ENCODE assay signal across 17 cellular contexts in the genomic region with DNA sequence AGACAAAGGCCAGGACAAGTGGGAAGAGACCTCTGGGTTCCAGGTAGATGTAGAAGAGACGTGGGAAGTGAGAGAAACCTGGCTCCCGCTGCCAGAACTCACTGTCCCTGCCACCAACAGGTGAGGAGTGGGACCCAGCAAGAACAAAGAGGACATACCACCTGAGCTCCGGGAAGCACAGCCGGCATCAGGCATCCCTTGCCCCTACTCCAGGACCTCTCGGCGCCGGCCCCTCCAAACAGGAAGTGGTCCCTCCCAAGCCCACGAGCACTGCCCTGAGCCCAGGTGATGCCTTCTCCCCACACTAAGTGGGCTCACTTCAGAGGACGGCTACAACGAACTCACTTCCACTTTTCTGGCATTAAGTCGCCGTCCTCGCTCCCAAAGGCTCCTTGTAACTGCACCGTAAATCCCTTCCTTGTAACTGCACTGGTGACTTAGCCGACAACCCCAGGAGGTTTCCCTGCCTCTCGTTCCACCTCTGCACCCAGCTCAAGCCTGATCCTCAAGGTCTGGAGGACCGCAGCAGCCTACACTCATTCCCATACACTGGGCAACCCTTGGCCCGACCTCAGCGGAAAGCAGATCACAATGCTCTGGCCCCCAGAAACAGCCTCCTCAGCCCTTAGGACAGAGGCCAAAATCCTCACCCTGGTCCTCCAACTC. TPM values are rescaled to one million over a fixed set of nuclear protein-coding genes. Genes with fewer than 3 reads are reported as not detected.
A peak's percentile ranks its signal among the peaks of the same experiment; 100 is the strongest.
DNase-seq lines count a peak whose midpoint lies in the region; ATAC-seq and TF ChIP-seq lines count a peak whose summit lies in the region.
"Had no signal": no experiment of that assay in that cellular context is flagged by ENCODE, and none has a peak within 500 bp of the region (broad histone marks: within the 10 kb centered on the region; RNA-seq: fewer than 3 reads in every experiment).

No MANE protein-coding gene starts in this region.

- peak overlapping the region; percentile 6 for H3K27ac Mint-ChIP-seq in endodermal cell
- H3K27ac Mint-ChIP-seq: CD4-positive, alpha-beta T cell; GM23338 had no signal

- DNase-seq in Right ventricle myocardium inferior (ENCODE audit: missing footprints) (peak; percentile 62), left ventricle myocardium inferior (no peak), endodermal cell (no peak), osteoblast (ENCODE audit: insufficient read length, low spot score, missing footprints) (peak; percentile 48), upper lobe of right lung (no peak), NCI-H226 (no peak), mucosa of gallbladder (ENCODE audit: low spot score) (no peak)
- DNase-seq in activated CD4-positive, alpha-beta T cell treated with anti-CD3 and anti-CD28 coated beads, Interleukin-2, amount 50 U/mL, for 1 hour, result no peak
- DNase-seq: AML-193; Caco-2; CD4-positive, alpha-beta T cell; GDM1 had no signal

- no peaks in the 10 kb centered on the region for H3K27me3 Mint-ChIP-seq in endodermal cell (ENCODE audit: insufficient read depth)
- H3K27me3 Mint-ChIP-seq: CD4-positive, alpha-beta T cell had no signal

- ATAC-seq in Right ventricle myocardium inferior, result no peak
- ATAC-seq in upper lobe of right lung, result peak; percentile 16
- ATAC-seq: A549 had no signal

- H3K4me3 ChIP-seq in left ventricle myocardium inferior (no peak overlapping the region), endodermal cell (ENCODE audit: low read length) (no peak overlapping the region), osteoblast (ENCODE audit: insufficient read depth, low read length) (no peak overlapping the region), upper lobe of right lung (no peak overlapping the region)
- H3K4me3 ChIP-seq: A549, GM23338, HAP-1 had no signal

- no peaks in the 10 kb centered on the region for H3K4me1 ChIP-seq in left ventricle myocardium inferior
- H3K4me1 ChIP-seq in endodermal cell (ENCODE audit: control insufficient read depth, insufficient read depth, low read length), result no peaks in the 10 kb centered on the region
- no peaks in the 10 kb centered on the region for H3K4me1 ChIP-seq in osteoblast (ENCODE audit: insufficient read depth, low read length)
- no peaks in the 10 kb centered on the region for H3K4me1 ChIP-seq in upper lobe of right lung
- H3K4me1 ChIP-seq: A549, Caco-2, HAP-1 had no signal

- H4K20me1 ChIP-seq in osteoblast (ENCODE audit: insufficient read depth, low read length), result no peaks in the 10 kb centered on the region

- H3K27ac ChIP-seq in left ventricle myocardium inferior (replicated peaks) (no peak overlapping the region), endodermal cell (ENCODE audit: low read depth, low read length) (no peak overlapping the region), osteoblast (ENCODE audit: low read depth, low read length) (no peak overlapping the region), upper lobe of right lung (no peak overlapping the region)
- H3K27ac ChIP-seq: 22Rv1, A549, C4-2B had no signal

- H3K4me3 Mint-ChIP-seq in endodermal cell, result no peak overlapping the region
- H3K4me3 Mint-ChIP-seq: CD4-positive, alpha-beta T cell; GM23338 had no signal

- TF ChIP-seq CTCF in left ventricle myocardium inferior (IDR thresholded peaks at IDR 0.05; ENCODE audit: borderline replicate concordance), result no peak
- no peak for TF ChIP-seq CTCF in endodermal cell (conservative IDR thresholded peaks at IDR 0.05)
- TF ChIP-seq CTCF in osteoblast (IDR thresholded peaks at IDR 0.05; ENCODE audit: extremely low read depth, low read depth, low read length), result no peak
- TF ChIP-seq CTCF in upper lobe of right lung (IDR thresholded peaks at IDR 0.05), result no peak

- no peaks in the 10 kb centered on the region for H3K9me3 Mint-ChIP-seq in endodermal cell
- H3K9me3 Mint-ChIP-seq: CD4-positive, alpha-beta T cell; GM23338 had no signal

- H3K79me2 ChIP-seq in osteoblast (ENCODE audit: insufficient read depth, low read length), result no peaks in the 10 kb centered on the region

- no peak overlapping the region for H2AFZ ChIP-seq in osteoblast (ENCODE audit: low read length)
- H2AFZ ChIP-seq: GM23338 had no signal

- H3K4me2 ChIP-seq in osteoblast (ENCODE audit: insufficient read depth, low read length), result no peak overlapping the region
- H3K4me2 ChIP-seq: A549, GM23338 had no signal

- intact Hi-C loops in Right ventricle myocardium inferior (cut with DNase I) (no loop called here), left ventricle myocardium inferior (cut with micrococcal nuclease) (no loop called here), upper lobe of right lung (cut with DNase I) (no loop called here)

- H3K9me3 ChIP-seq in left ventricle myocardium inferior (replicated peaks) (no peaks in the 10 kb centered on the region), endodermal cell (ENCODE audit: control insufficient read depth, low read length) (no peaks in the 10 kb centered on the region), osteoblast (ENCODE audit: low read depth, low read length) (no peaks in the 10 kb centered on the region), upper lobe of right lung (no peaks in the 10 kb centered on the region)
- H3K9me3 ChIP-seq: A549, Caco-2, HAP-1 had no signal

- 93% methylated on average over 12 to 19 of the region's 19 CpGs for WGBS in endodermal cell (ENCODE audit: insufficient coverage in 1 of 2, insufficient read length in 1 of 2), 2 experiments

- no peak overlapping the region for H3K9ac ChIP-seq in endodermal cell (ENCODE audit: extremely low read depth, low read length, poor library complexity, severe bottlenecking)

- H3K27me3 ChIP-seq in left ventricle myocardium inferior (ENCODE audit: low read depth) (no peaks in the 10 kb centered on the region), endodermal cell (ENCODE audit: control insufficient read depth, insufficient read depth, low read length, poor library complexity, severe bottlenecking) (no peaks in the 10 kb centered on the region), osteoblast (ENCODE audit: insufficient read depth, low read length) (no peaks in the 10 kb centered on the region), upper lobe of right lung (no peaks in the 10 kb centered on the region)

- H3K36me3 ChIP-seq in left ventricle myocardium inferior, result no peaks in the 10 kb centered on the region
- no peaks in the 10 kb centered on the region for H3K36me3 ChIP-seq in endodermal cell (ENCODE audit: control insufficient read depth, insufficient read depth, low read length)
- H3K36me3 ChIP-seq in osteoblast (ENCODE audit: insufficient read depth, low read length), result no peaks in the 10 kb centered on the region
- no peaks in the 10 kb centered on the region for H3K36me3 ChIP-seq in upper lobe of right lung
- H3K36me3 ChIP-seq: HAP-1 had no signal

- no peaks in the 10 kb centered on the region for H3K4me1 Mint-ChIP-seq in endodermal cell

- H3K36me3 Mint-ChIP-seq in endodermal cell (ENCODE audit: low read depth), result no peaks in the 10 kb centered on the region

RNA-seq across cellular contexts. Expression of gene FAM53A, which starts 8.8 kb away (rescaled TPM):
- total RNA-seq in Right ventricle myocardium inferior (0.49 TPM), left ventricle myocardium inferior (0.71 TPM), endodermal cell (1 to 10 TPM; 3.7 to 4.9 TPM), osteoblast (3.8 and 4.3 TPM in 2 replicates), upper lobe of right lung (2.8 TPM), mucosa of gallbladder (1.6 TPM)
- polyA plus RNA-seq in endodermal cell (2013, experiment 1 of 2), result 3.0 TPM
- 3.6 TPM for polyA plus RNA-seq in endodermal cell (2013, experiment 2 of 2)

RNA-seq across cellular contexts. Expression of gene SLBP, which starts 36.9 kb away (rescaled TPM):
- total RNA-seq in Right ventricle myocardium inferior, result 13.7 TPM
- total RNA-seq in left ventricle myocardium inferior, result 11.7 TPM
- 10 to 100 TPM; 52.1 to 60.7 TPM for total RNA-seq in endodermal cell
- polyA plus RNA-seq in endodermal cell (2013, experiment 1 of 2), result 50.7 TPM
- polyA plus RNA-seq in endodermal cell (2013, experiment 2 of 2), result 48.2 TPM
- total RNA-seq in osteoblast, result 51.9 and 55.7 TPM in 2 replicates
- 32.8 TPM for total RNA-seq in upper lobe of right lung
- total RNA-seq in mucosa of gallbladder, result 26.4 TPM

RNA-seq across cellular contexts. Expression of gene TMEM129, which starts 45.9 kb away (rescaled TPM):
- 26.3 TPM for total RNA-seq in Right ventricle myocardium inferior
- total RNA-seq in left ventricle myocardium inferior, result 29.6 TPM
- 10 to 100 TPM; 33.6 to 41.7 TPM for total RNA-seq in endodermal cell
- 32.2 TPM for polyA plus RNA-seq in endodermal cell (2013, experiment 1 of 2)
- 32.2 TPM for polyA plus RNA-seq in endodermal cell (2013, experiment 2 of 2)
- 37.1 and 38.0 TPM in 2 replicates for total RNA-seq in osteoblast
- total RNA-seq in upper lobe of right lung, result 33.2 TPM
- 60.5 TPM for total RNA-seq in mucosa of gallbladder

RNA-seq across cellular contexts. Expression of gene TACC3, which starts 46.1 kb away (rescaled TPM):
- 7.0 TPM for total RNA-seq in Right ventricle myocardium inferior
- 5.8 TPM for total RNA-seq in left ventricle myocardium inferior
- 100 to 1,000 TPM; 113 to 182 TPM for total RNA-seq in endodermal cell
- polyA plus RNA-seq in endodermal cell (2013, experiment 1 of 2), result 142 TPM
- polyA plus RNA-seq in endodermal cell (2013, experiment 2 of 2), result 150 TPM
- 3.2 and 4.0 TPM in 2 replicates for total RNA-seq in osteoblast
- 13.3 TPM for total RNA-seq in upper lobe of right lung
- total RNA-seq in mucosa of gallbladder, result 16.2 TPM

Comparison
In these comparisons a context has a peak if more than half of its experiments do, and no peak if none do; other contexts are left out.
1. DNase-seq: peak in Right ventricle myocardium inferior (single experiment) and osteoblast (single experiment); none in left ventricle myocardium inferior (single experiment), endodermal cell (single experiment), upper lobe of right lung (single experiment), NCI-H226 (single experiment), activated CD4-positive, alpha-beta T cell treated with anti-CD3 and anti-CD28 coated beads, Interleukin-2, amount 50 U/mL, for 1 hour (single experiment) and mucosa of gallbladder (single experiment).